Comparison of ENCODE assay signal across 11 cellular contexts in genomic region chr1:153635872-153636271, GRCh38. TPM values are rescaled to one million over a fixed set of nuclear protein-coding genes. Genes with fewer than 3 reads are reported as not detected.
DNase-seq lines count a peak whose midpoint lies in the region; ATAC-seq and TF ChIP-seq lines count a peak whose summit lies in the region.
"Had no signal": no experiment of that assay in that cellular context is flagged by ENCODE, and none has a peak within 500 bp of the region (broad histone marks: within the 10 kb centered on the region; RNA-seq: fewer than 3 reads in every experiment).

No MANE protein-coding gene starts in this region.

- H3K27ac ChIP-seq in hepatocyte: no peak overlapping the region
- H3K27ac ChIP-seq: brain microvascular endothelial cell had no signal

- peaks cover 65% of the 10 kb centered on the region for H3K79me2 ChIP-seq in hepatocyte

- peak overlapping the region; percentile 92 for H3K4me3 Mint-ChIP-seq in activated T-cell treated with anti-CD3 and anti-CD28 coated beads, Interleukin-2, amount 50 U/mL, for 4 hours
- H3K4me3 Mint-ChIP-seq in activated CD8-positive, alpha-beta T cell treated with anti-CD3 and anti-CD28 coated beads, Interleukin-2, amount 10 ng/mL, durations not matched to agents 7 days and 5 days: peak overlapping the region; percentile 99
- H3K4me3 Mint-ChIP-seq in stimulated activated naive CD8-positive, alpha-beta T cell treated with anti-CD3 and anti-CD28 coated beads, Interleukin-15, amount 100 ng/mL, for 72 hours: peak overlapping the region; percentile 90 to 91

- WGBS in hepatocyte (ENCODE audit: low lambda C conversion rate, missing lambda C conversion rate): 94% methylated on average over 7 of the region's 7 CpGs

- no peak for ATAC-seq in activated T-cell treated with anti-CD3 and anti-CD28 coated beads, Interleukin-2, amount 50 U/mL, for 4 hours
- no peak for ATAC-seq in activated CD8-positive, alpha-beta T cell treated with anti-CD3 and anti-CD28 coated beads, Interleukin-2, amount 10 ng/mL, durations not matched to agents 7 days and 5 days
- ATAC-seq in stimulated activated naive CD8-positive, alpha-beta T cell treated with anti-CD3 and anti-CD28 coated beads, Interleukin-15, amount 100 ng/mL, for 72 hours: no peak
- ATAC-seq in HG03354 (IDR thresholded peaks at IDR 0.05; ENCODE audit: poor library complexity, severe bottlenecking, unreplicated experiment): no peak

- TF ChIP-seq CTCF in hepatocyte (IDR thresholded peaks at IDR 0.05; ENCODE audit: poor library complexity): no peak

- H4K20me1 ChIP-seq in hepatocyte (ENCODE audit: insufficient read depth, poor library complexity, severe bottlenecking): peaks cover 40% of the 10 kb centered on the region

- H2AFZ ChIP-seq in hepatocyte: no peak overlapping the region

- H3K9me2 ChIP-seq in hepatocyte (replicated peaks; ENCODE audit: insufficient read depth): no peaks in the 10 kb centered on the region

- peaks cover 33% of the 10 kb centered on the region for H3K4me1 Mint-ChIP-seq in activated T-cell treated with anti-CD3 and anti-CD28 coated beads, Interleukin-2, amount 50 U/mL, for 4 hours (ENCODE audit: low read depth)
- peaks cover 39% of the 10 kb centered on the region for H3K4me1 Mint-ChIP-seq in activated CD8-positive, alpha-beta T cell treated with anti-CD3 and anti-CD28 coated beads, Interleukin-2, amount 10 ng/mL, durations not matched to agents 7 days and 5 days (ENCODE audit: low read depth)
- peaks cover 51% of the 10 kb centered on the region for H3K4me1 Mint-ChIP-seq in stimulated activated naive CD8-positive, alpha-beta T cell treated with anti-CD3 and anti-CD28 coated beads, Interleukin-15, amount 100 ng/mL, for 72 hours

- peaks cover 14% of the 10 kb centered on the region for H3K4me1 ChIP-seq in hepatocyte (ENCODE audit: insufficient read depth)

- POLR2A ChIA-PET in activated CD8-positive, alpha-beta T cell treated with anti-CD3 and anti-CD28 coated beads, Interleukin-2, amount 10 ng/mL, durations not matched to agents 7 days and 5 days (lab: Charles Lee): interaction anchor here (0.5 to 3.8 kb wide), 8 partner anchors 7 to 1169 kb away, joined by 4 to 33 read pairs (median 20); partner anchors contain the start of genes ILF2, S100A4, S100A6 and SNAPIN

- H3K27ac Mint-ChIP-seq in activated CD8-positive, alpha-beta T cell treated with anti-CD3 and anti-CD28 coated beads, Interleukin-2, amount 10 ng/mL, durations not matched to agents 7 days and 5 days: peak overlapping the region; percentile 63
- peak overlapping the region; percentile 19 to 84 for H3K27ac Mint-ChIP-seq in stimulated activated naive CD8-positive, alpha-beta T cell treated with anti-CD3 and anti-CD28 coated beads, Interleukin-15, amount 100 ng/mL, for 72 hours

- DNase-seq in activated T-cell treated with anti-CD3 and anti-CD28 coated beads, Interleukin-2, amount 50 U/mL, for 4 hours: no peak
- DNase-seq in activated T-cell treated with anti-CD3 and anti-CD28 coated beads for 4 hours: no peak
- DNase-seq in activated CD8-positive, alpha-beta T cell treated with anti-CD3 and anti-CD28 coated beads, Interleukin-2, amount 10 ng/mL, durations not matched to agents 7 days and 5 days: no peak
- DNase-seq in hepatocyte (ENCODE audit: low spot score): no peak
- no peak for DNase-seq in stimulated activated naive CD8-positive, alpha-beta T cell treated with anti-CD3 and anti-CD28 coated beads, Interleukin-15, amount 100 ng/mL, for 72 hours
- no peak for DNase-seq in A172 (ENCODE audit: low spot score)
- DNase-seq in retina: no peak
- DNase-seq: brain microvascular endothelial cell, MV-4-11 had no signal

- no peaks in the 10 kb centered on the region for H3K27me3 ChIP-seq in hepatocyte
- H3K27me3 ChIP-seq: brain microvascular endothelial cell had no signal

- H3K36me3 ChIP-seq in hepatocyte (replicated peaks; ENCODE audit: insufficient read depth, low read depth): peaks cover under 1% of the 10 kb centered on the region

- peaks cover 17% of the 10 kb centered on the region for H3K36me3 Mint-ChIP-seq in activated T-cell treated with anti-CD3 and anti-CD28 coated beads, Interleukin-2, amount 50 U/mL, for 4 hours (ENCODE audit: insufficient read depth)
- peaks cover 53% of the 10 kb centered on the region for H3K36me3 Mint-ChIP-seq in activated CD8-positive, alpha-beta T cell treated with anti-CD3 and anti-CD28 coated beads, Interleukin-2, amount 10 ng/mL, durations not matched to agents 7 days and 5 days (ENCODE audit: low read depth)

- H3K4me2 ChIP-seq in hepatocyte: peak overlapping the region; percentile 84

- H3K9me3 ChIP-seq in hepatocyte (ENCODE audit: low read depth): no peaks in the 10 kb centered on the region

- H3K27me3 Mint-ChIP-seq in activated T-cell treated with anti-CD3 and anti-CD28 coated beads, Interleukin-2, amount 50 U/mL, for 4 hours (ENCODE audit: low read depth): no peaks in the 10 kb centered on the region
- H3K27me3 Mint-ChIP-seq in activated CD8-positive, alpha-beta T cell treated with anti-CD3 and anti-CD28 coated beads, Interleukin-2, amount 10 ng/mL, durations not matched to agents 7 days and 5 days (ENCODE audit: low read depth): no peaks in the 10 kb centered on the region
- no peaks in the 10 kb centered on the region for H3K27me3 Mint-ChIP-seq in stimulated activated naive CD8-positive, alpha-beta T cell treated with anti-CD3 and anti-CD28 coated beads, Interleukin-15, amount 100 ng/mL, for 72 hours

- no peaks in the 10 kb centered on the region for H3K9me3 Mint-ChIP-seq in activated T-cell treated with anti-CD3 and anti-CD28 coated beads, Interleukin-2, amount 50 U/mL, for 4 hours
- H3K9me3 Mint-ChIP-seq in activated CD8-positive, alpha-beta T cell treated with anti-CD3 and anti-CD28 coated beads, Interleukin-2, amount 10 ng/mL, durations not matched to agents 7 days and 5 days (ENCODE audit: insufficient read depth): no peaks in the 10 kb centered on the region
- no peaks in the 10 kb centered on the region for H3K9me3 Mint-ChIP-seq in stimulated activated naive CD8-positive, alpha-beta T cell treated with anti-CD3 and anti-CD28 coated beads, Interleukin-15, amount 100 ng/mL, for 72 hours

- H3K4me3 ChIP-seq in hepatocyte: no peak overlapping the region

- CTCF ChIA-PET in activated CD8-positive, alpha-beta T cell treated with anti-CD3 and anti-CD28 coated beads, Interleukin-2, amount 10 ng/mL, durations not matched to agents 7 days and 5 days (lab: Charles Lee): interaction anchor here (1.8 kb wide), 2 partner anchors 8 to 127 kb away, joined by 5 to 13 read pairs; no protein-coding TSS in a partner anchor

RNA-seq across cellular contexts. Expression of gene CHTOP, which starts 2.0 kb away (rescaled TPM):
- 100 to 1,000 TPM; 111 to 117 (median 114) TPM for total RNA-seq in activated T-cell treated with anti-CD3 and anti-CD28 coated beads, Interleukin-2, amount 50 U/mL, for 4 hours
- total RNA-seq in activated CD8-positive, alpha-beta T cell treated with anti-CD3 and anti-CD28 coated beads, Interleukin-2, amount 10 ng/mL, durations not matched to agents 7 days and 5 days: 10 to 100 TPM; 81.9 to 82.0 TPM
- total RNA-seq in hepatocyte: 56.2 and 65.5 TPM in 2 replicates
- polyA plus RNA-seq in hepatocyte: 40.6 and 50.7 TPM in 2 replicates
- 49.0 and 60.8 TPM in 2 replicates for total RNA-seq in A172 (2014; rRNA removed; shearing (Covaris generic))

RNA-seq across cellular contexts. Expression of gene S100A1, which starts 7.6 kb away (rescaled TPM):
- not detected for total RNA-seq in activated T-cell treated with anti-CD3 and anti-CD28 coated beads, Interleukin-2, amount 50 U/mL, for 4 hours
- not detected for total RNA-seq in activated CD8-positive, alpha-beta T cell treated with anti-CD3 and anti-CD28 coated beads, Interleukin-2, amount 10 ng/mL, durations not matched to agents 7 days and 5 days
- 2.7 and 15.0 TPM in 2 replicates for total RNA-seq in hepatocyte
- 1.3 and 4.0 TPM in 2 replicates for polyA plus RNA-seq in hepatocyte
- total RNA-seq in A172 (2014; rRNA removed; shearing (Covaris generic)): 0.46 and 2.8 TPM in 2 replicates

RNA-seq across cellular contexts. Expression of gene S100A13, which starts 8.6 kb away (rescaled TPM):
- total RNA-seq in activated T-cell treated with anti-CD3 and anti-CD28 coated beads, Interleukin-2, amount 50 U/mL, for 4 hours: 1 to 10 TPM; 2.0 to 4.9 (median 3.3) TPM
- 1 to 10 TPM; 6.2 to 7.0 TPM for total RNA-seq in activated CD8-positive, alpha-beta T cell treated with anti-CD3 and anti-CD28 coated beads, Interleukin-2, amount 10 ng/mL, durations not matched to agents 7 days and 5 days
- total RNA-seq in hepatocyte: 82.0 and 115 TPM in 2 replicates
- polyA plus RNA-seq in hepatocyte: 248 and 282 TPM in 2 replicates
- 116 and 160 TPM in 2 replicates for total RNA-seq in A172 (2014; rRNA removed; shearing (Covaris generic))

RNA-seq across cellular contexts. Expression of gene S100A14, which starts 19.7 kb away (rescaled TPM):
- under 1 TPM in 2 of 3 donors, not detected in 1; 0.32 to 0.43 TPM for total RNA-seq in activated T-cell treated with anti-CD3 and anti-CD28 coated beads, Interleukin-2, amount 50 U/mL, for 4 hours
- total RNA-seq in activated CD8-positive, alpha-beta T cell treated with anti-CD3 and anti-CD28 coated beads, Interleukin-2, amount 10 ng/mL, durations not matched to agents 7 days and 5 days: not detected
- 112 and 141 TPM in 2 replicates for total RNA-seq in hepatocyte
- polyA plus RNA-seq in hepatocyte: 62.8 and 94.9 TPM in 2 replicates
- 0.17 TPM in 1 of 2 replicates, not detected in the other for total RNA-seq in A172 (2014; rRNA removed; shearing (Covaris generic))
- total RNA-seq: SK-MEL-5 had no signal

RNA-seq across cellular contexts. Expression of gene SNAPIN, which starts 22.6 kb away (rescaled TPM):
- 10 to 100 TPM; 32.1 to 36.8 (median 32.7) TPM for total RNA-seq in activated T-cell treated with anti-CD3 and anti-CD28 coated beads, Interleukin-2, amount 50 U/mL, for 4 hours
- 10 to 100 TPM; 36.5 to 37.7 TPM for total RNA-seq in activated CD8-positive, alpha-beta T cell treated with anti-CD3 and anti-CD28 coated beads, Interleukin-2, amount 10 ng/mL, durations not matched to agents 7 days and 5 days
- 40.9 and 41.4 TPM in 2 replicates for total RNA-seq in hepatocyte
- polyA plus RNA-seq in hepatocyte: 63.2 and 68.4 TPM in 2 replicates
- 150 and 158 TPM in 2 replicates for total RNA-seq in A172 (2014; rRNA removed; shearing (Covaris generic))

Comparison
In these comparisons a context has a peak if more than half of its experiments do, and no peak if none do; other contexts are left out.
1. RNA of gene S100A13, which starts 8.6 kb away (total RNA-seq): 116 to 160 TPM in A172 and 82.0 to 115 TPM in hepatocyte; 6.2 to 7.0 TPM in activated CD8-positive, alpha-beta T cell treated with anti-CD3 and anti-CD28 coated beads, Interleukin-2, amount 10 ng/mL, durations not matched to agents 7 days and 5 days and 2.0 to 4.9 TPM in activated T-cell treated with anti-CD3 and anti-CD28 coated beads, Interleukin-2, amount 50 U/mL, for 4 hours; every median in the first group is over 10 times any median in the second.
2. Peak in every context shown above with its lines, with median percentiles within 50 percentile points of each other: H3K4me3 Mint-ChIP-seq.